Comparison of ENCODE assay signal across 8 cellular contexts in genomic region chr21:46284077-46284644, GRCh38. TPM values are rescaled to one million over a fixed set of nuclear protein-coding genes. Genes with fewer than 3 reads are reported as not detected.
A peak's percentile ranks its signal among the peaks of the same experiment; 100 is the strongest.
DNase-seq lines count a peak whose midpoint lies in the region; ATAC-seq and TF ChIP-seq lines count a peak whose summit lies in the region.

No MANE protein-coding gene starts in this region.

- H3K18ac ChIP-seq in IMR-90 (ENCODE audit: low read depth, low read length), result no peak overlapping the region

- WGBS in IMR-90 (ENCODE audit: extremely low coverage in 2 of 2, insufficient read length in 1 of 2), 2 experiments, result 98% methylated on average over 8 of the region's 15 CpGs; no CpG with 5 or more reads in 1 of the 2 experiments

- no peak for TF ChIP-seq POLR2A in IMR-90 (IDR thresholded peaks at IDR 0.05; ENCODE audit: low read depth, low read length)

- H2BK20ac ChIP-seq in IMR-90 (ENCODE audit: low read depth, low read length), result no peak overlapping the region

- H2AK5ac ChIP-seq in IMR-90 (ENCODE audit: low read depth, low read length), result no peak overlapping the region

- H3K4me1 ChIP-seq in IMR-90 (ENCODE audit: control insufficient read depth, insufficient read depth, low read length) (peaks cover 12% of the 10 kb centered on the region), mucosa of rectum (ENCODE audit: control insufficient read depth in 2 of 2, insufficient read depth in 2 of 2, low read length in 2 of 2) (peaks cover 26 to 40% of the 10 kb centered on the region in 2 donors)

- no peak overlapping the region for H3K4me2 ChIP-seq in IMR-90 (ENCODE audit: low read depth, low read length)

- peaks cover 76% of the 10 kb centered on the region for H3K36me3 Mint-ChIP-seq in activated T-helper 17 cell treated with anti-CD3 and anti-CD28 coated beads, Interleukin-2, amount 50 U/mL, for 72 hours (ENCODE audit: low read depth)

- peak overlapping the region; percentile 83 for H3K27ac Mint-ChIP-seq in activated T-helper 17 cell treated with anti-CD3 and anti-CD28 coated beads, Interleukin-2, amount 50 U/mL, for 72 hours

- no peaks in the 10 kb centered on the region for H3K9me3 ChIP-seq in IMR-90 (ENCODE audit: control insufficient read depth, insufficient read depth, low read length)
- no peaks in the 10 kb centered on the region for H3K9me3 ChIP-seq in mucosa of rectum (ENCODE audit: control insufficient read depth in 2 of 2, low read length in 2 of 2)

- TF ChIP-seq RAD21 in IMR-90 (IDR thresholded peaks at IDR 0.05; ENCODE audit: low read length), result no peak

- no peak overlapping the region for H4K8ac ChIP-seq in IMR-90 (ENCODE audit: low read depth in 2 of 2, low read length in 2 of 2)

- H2AFZ ChIP-seq in IMR-90 (replicated peaks; ENCODE audit: low read length, poor library complexity), result no peak overlapping the region

- H3K9ac ChIP-seq in IMR-90 (ENCODE audit: low read depth, low read length), result no peak overlapping the region
- peak overlapping the region in 1 of 2 donors; percentile 54 for H3K9ac ChIP-seq in mucosa of rectum (ENCODE audit: low read depth in 1 of 2, low read length in 2 of 2)

- H3K14ac ChIP-seq in IMR-90 (replicated peaks; ENCODE audit: low read depth, low read length), result no peak overlapping the region

- H3K4me3 Mint-ChIP-seq in activated T-helper 17 cell treated with anti-CD3 and anti-CD28 coated beads, Interleukin-2, amount 50 U/mL, for 72 hours, result peak overlapping the region; percentile 92

- H3K9me3 Mint-ChIP-seq in activated T-helper 17 cell treated with anti-CD3 and anti-CD28 coated beads, Interleukin-2, amount 50 U/mL, for 72 hours, result no peaks in the 10 kb centered on the region

- intact Hi-C loops in IMR-90 (cut with micrococcal nuclease), result loop anchor here (5.0 kb wide), 1 partner anchor 42 kb away; no protein-coding TSS in a partner anchor

- peak overlapping the region; percentile 67 for H2AK9ac ChIP-seq in IMR-90 (replicated peaks; ENCODE audit: low read depth, low read length, poor library complexity)

- dilution Hi-C loops in IMR-90 (cut with HindIII; ENCODE audit: low sequenced_read_pairs, unreplicated experiment), result no loop called here

- H3K27me3 Mint-ChIP-seq in activated T-helper 17 cell treated with anti-CD3 and anti-CD28 coated beads, Interleukin-2, amount 50 U/mL, for 72 hours, result no peaks in the 10 kb centered on the region

- peaks cover 11% of the 10 kb centered on the region for H3K9me1 ChIP-seq in IMR-90 (ENCODE audit: insufficient read depth, low read length)

- H4K91ac ChIP-seq in IMR-90 (ENCODE audit: insufficient read depth, low read depth, low read length), result no peak overlapping the region

- no TSS peak for BruUV-seq in IMR-90 (replicated peaks; lab: Mats Ljungman, UMichigan)

- H2BK15ac ChIP-seq in IMR-90 (ENCODE audit: low read depth, low read length), result no peak overlapping the region

- in situ Hi-C loops in IMR-90 (cut with MboI; ENCODE audit: low sequenced_read_pairs), result no loop called here

- no peak overlapping the region for H3K23ac ChIP-seq in IMR-90 (ENCODE audit: low read depth, low read length)

- H3K4me3 ChIP-seq in IMR-90 (ENCODE audit: insufficient read depth, low read depth, low read length), result no peak overlapping the region
- peak overlapping the region; percentile 45 to 61 for H3K4me3 ChIP-seq in mucosa of rectum (ENCODE audit: low read length in 2 of 2)

- H3K4me1 Mint-ChIP-seq in activated T-helper 17 cell treated with anti-CD3 and anti-CD28 coated beads, Interleukin-2, amount 50 U/mL, for 72 hours, result peaks cover 15% of the 10 kb centered on the region

- H3K4ac ChIP-seq in IMR-90 (ENCODE audit: low read depth, low read length), result no peak overlapping the region

- H2BK120ac ChIP-seq in IMR-90 (ENCODE audit: low read depth, low read length), result no peak overlapping the region

- H2BK5ac ChIP-seq in IMR-90 (ENCODE audit: low read depth, low read length, poor library complexity, severe bottlenecking), result no peak overlapping the region

- H3K27ac ChIP-seq in IMR-90 (ENCODE audit: insufficient read depth, low read length) (no peak overlapping the region), mucosa of rectum (ENCODE audit: low read depth in 2 of 2, low read length in 2 of 2) (peak overlapping the region in 1 of 2 donors; percentile 42)

- DNase-seq in CD1c-positive myeloid dendritic cell (ENCODE audit: extremely low spot score) (peak; percentile 45), IMR-90 (no peak), DMS 273 treated with DMSO at 0.1 percent for 48 hours (lab: John Stamatoyannopoulos, UW) (no peak), NCI-H2107 treated with DMSO at 0.1 percent for 48 hours (lab: John Stamatoyannopoulos, UW; ENCODE audit: unreplicated experiment) (no peak)

- H4K20me1 ChIP-seq in IMR-90 (ENCODE audit: insufficient read depth, low read length), result peaks cover 15% of the 10 kb centered on the region

- H3K79me1 ChIP-seq in IMR-90 (ENCODE audit: low read depth in 1 of 2, low read length in 2 of 2), result peaks cover 16 to 61% of the 10 kb centered on the region in 2 experiments

- CTCF ChIA-PET in IMR-90 (lab: Yijun Ruan, JAX), result no interaction called here

- no peak for TF ChIP-seq CTCF in IMR-90 (conservative IDR thresholded peaks at IDR 0.05; ENCODE audit: low read depth, low read length)

- H3K27me3 ChIP-seq in IMR-90 (ENCODE audit: control insufficient read depth, insufficient read depth, low read length), result no peaks in the 10 kb centered on the region
- H3K27me3 ChIP-seq in mucosa of rectum (ENCODE audit: control insufficient read depth in 2 of 2, insufficient read depth in 2 of 2, low read length in 2 of 2), result no peaks in the 10 kb centered on the region

- peaks cover 30% of the 10 kb centered on the region for H3K36me3 ChIP-seq in IMR-90 (ENCODE audit: control insufficient read depth, insufficient read depth, low read length)
- peaks cover 24 to 28% of the 10 kb centered on the region in 2 donors for H3K36me3 ChIP-seq in mucosa of rectum (ENCODE audit: control insufficient read depth in 2 of 2, insufficient read depth in 2 of 2, low read length in 2 of 2)

- ATAC-seq in IMR-90 (ENCODE audit: low read depth) (no peak), GM21390 (IDR thresholded peaks at IDR 0.05; ENCODE audit: unreplicated experiment) (no peak), GM21723 (IDR thresholded peaks at IDR 0.05; ENCODE audit: unreplicated experiment) (no peak)
- no peak for ATAC-seq in activated T-helper 17 cell treated with anti-CD3 and anti-CD28 coated beads, Interleukin-2, amount 50 U/mL, for 72 hours (replicated peaks)

- no peak overlapping the region for H3K56ac ChIP-seq in IMR-90 (ENCODE audit: extremely low read depth, insufficient read depth, low read length)

- H4K5ac ChIP-seq in IMR-90 (ENCODE audit: low read depth, low read length), result no peak overlapping the region

- POLR2A ChIA-PET in IMR-90 (lab: Charles Lee; ENCODE audit: unreplicated experiment), result no interaction called here

TF ChIP-seq in IMR-90, 13 proteins besides CTCF, POLR2A, EP300 and RAD21 (continues in another document):
- TF ChIP-seq FOS (IDR thresholded peaks at IDR 0.05; ENCODE audit: low read depth, low read length) (no peak), NFE2L2 (IDR thresholded peaks at IDR 0.05; ENCODE audit: low read depth, low read length) (no peak), MAFK (IDR thresholded peaks at IDR 0.05; ENCODE audit: low read depth, low read length) (no peak), RCOR1 (IDR thresholded peaks at IDR 0.05; ENCODE audit: insufficient replicate concordance, low read length) (no peak), MAZ (IDR thresholded peaks at IDR 0.05; ENCODE audit: borderline replicate concordance, low read depth, low read length) (no peak), CEBPB (IDR thresholded peaks at IDR 0.05; ENCODE audit: low read depth, low read length) (no peak), RFX5 (IDR thresholded peaks at IDR 0.05; ENCODE audit: low read depth, low read length) (no peak), CHD1 (IDR thresholded peaks at IDR 0.05; ENCODE audit: low read depth, low read length) (no peak), MXI1 (IDR thresholded peaks at IDR 0.05; ENCODE audit: borderline replicate concordance, low read depth, low read length) (no peak)

RNA-seq across cellular contexts. Expression of gene MCM3AP, which starts 1.2 kb away (rescaled TPM):
- 63.1 and 67.5 TPM in 2 replicates for total RNA-seq in IMR-90 (2012; rRNA removed)
- 40.3 and 46.5 TPM in 2 replicates for polyA plus RNA-seq in IMR-90 (2012; rRNA removed)
- polyA plus RNA-seq in IMR-90 (2012; cell fraction: cytosol; rRNA removed), result 24.7 and 30.3 TPM in 2 replicates
- polyA plus RNA-seq in IMR-90 (2012; cell fraction: nucleus; rRNA removed; ENCODE audit: low replicate concordance), result 121 and 171 TPM in 2 replicates
- total RNA-seq in activated T-helper 17 cell treated with anti-CD3 and anti-CD28 coated beads, Interleukin-2, amount 50 U/mL, for 72 hours, result 100 to 1,000 TPM; 105 to 118 TPM

RNA-seq across cellular contexts. Expression of gene YBEY, which starts 2.0 kb away (rescaled TPM):
- total RNA-seq in IMR-90 (2012; rRNA removed), result 5.9 and 7.8 TPM in 2 replicates
- 22.1 and 26.2 TPM in 2 replicates for polyA plus RNA-seq in IMR-90 (2012; rRNA removed)
- polyA plus RNA-seq in IMR-90 (2012; cell fraction: cytosol; rRNA removed), result 8.8 and 10.5 TPM in 2 replicates
- 4.2 and 16.5 TPM in 2 replicates for polyA plus RNA-seq in IMR-90 (2012; cell fraction: nucleus; rRNA removed; ENCODE audit: low replicate concordance)
- 10 to 100 TPM in 1 of 2 donors, 1 to 10 TPM in 1; 7.0 to 14.8 TPM for total RNA-seq in activated T-helper 17 cell treated with anti-CD3 and anti-CD28 coated beads, Interleukin-2, amount 50 U/mL, for 72 hours

RNA-seq across cellular contexts. Expression of gene C21orf58, which starts 39.5 kb away (rescaled TPM):
- total RNA-seq in IMR-90 (2012; rRNA removed), result 2.5 and 2.7 TPM in 2 replicates
- 5.3 and 6.2 TPM in 2 replicates for polyA plus RNA-seq in IMR-90 (2012; rRNA removed)
- 2.8 and 3.1 TPM in 2 replicates for polyA plus RNA-seq in IMR-90 (2012; cell fraction: cytosol; rRNA removed)
- 20.8 and 32.3 TPM in 2 replicates for polyA plus RNA-seq in IMR-90 (2012; cell fraction: nucleus; rRNA removed; ENCODE audit: low replicate concordance)
- total RNA-seq in activated T-helper 17 cell treated with anti-CD3 and anti-CD28 coated beads, Interleukin-2, amount 50 U/mL, for 72 hours, result 10 to 100 TPM; 21.4 to 24.3 TPM

RNA-seq across cellular contexts. Expression of gene PCNT, which starts 39.8 kb away (rescaled TPM):
- 10.0 and 14.2 TPM in 2 replicates for total RNA-seq in IMR-90 (2012; rRNA removed)
- 19.4 and 19.5 TPM in 2 replicates for polyA plus RNA-seq in IMR-90 (2012; rRNA removed)
- polyA plus RNA-seq in IMR-90 (2012; cell fraction: cytosol; rRNA removed), result 7.2 and 7.8 TPM in 2 replicates
- polyA plus RNA-seq in IMR-90 (2012; cell fraction: nucleus; rRNA removed; ENCODE audit: low replicate concordance), result 49.9 and 70.7 TPM in 2 replicates
- total RNA-seq in activated T-helper 17 cell treated with anti-CD3 and anti-CD28 coated beads, Interleukin-2, amount 50 U/mL, for 72 hours, result 10 to 100 TPM; 44.8 to 70.9 TPM

RNA-seq across cellular contexts. Expression of gene LSS, which starts 55.6 kb away (rescaled TPM):
- 35.3 and 43.4 TPM in 2 replicates for total RNA-seq in IMR-90 (2012; rRNA removed)
- polyA plus RNA-seq in IMR-90 (2012; rRNA removed), result 58.1 and 62.8 TPM in 2 replicates
- polyA plus RNA-seq in IMR-90 (2012; cell fraction: cytosol; rRNA removed), result 44.1 and 60.0 TPM in 2 replicates
- 141 and 276 TPM in 2 replicates for polyA plus RNA-seq in IMR-90 (2012; cell fraction: nucleus; rRNA removed; ENCODE audit: low replicate concordance)
- total RNA-seq in activated T-helper 17 cell treated with anti-CD3 and anti-CD28 coated beads, Interleukin-2, amount 50 U/mL, for 72 hours, result 10 to 100 TPM; 30.8 to 43.8 TPM
